In the genomic region with DNA sequence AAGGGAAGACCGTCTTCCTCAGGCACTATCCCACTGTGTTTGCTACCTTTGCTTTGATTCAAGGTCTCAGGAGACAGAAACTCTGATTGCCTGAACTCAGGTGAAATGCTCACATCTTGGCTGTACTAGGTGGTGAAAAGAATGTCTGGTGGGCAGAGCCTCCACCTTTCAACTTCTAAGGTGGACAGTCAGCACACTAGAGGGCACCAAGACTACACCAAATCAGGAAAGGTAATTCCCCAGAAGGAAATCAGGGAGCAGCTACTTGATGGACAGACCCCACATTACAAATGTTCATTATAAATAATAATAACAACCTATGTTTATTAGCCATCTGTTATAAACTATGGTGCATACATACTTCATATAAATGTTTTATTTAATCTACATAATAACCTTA, we compare ENCODE assay signal across 10 cellular contexts.
A peak's percentile ranks its signal among the peaks of the same experiment; 100 is the strongest.
DNase-seq lines count a peak whose midpoint lies in the region; ATAC-seq, FAIRE-seq and TF ChIP-seq lines count a peak whose summit lies in the region.
"Had no signal": no experiment of that assay in that cellular context is flagged by ENCODE, and none has a peak within 500 bp of the region (broad histone marks: within the 10 kb centered on the region; RNA-seq: fewer than 3 reads in every experiment).

No MANE protein-coding gene starts in this region.

- 74% methylated on average over 1 of the region's 1 CpG for WGBS in right cardiac atrium

- intact Hi-C loops in kidney (cut with DNase I) (no loop called here), right cardiac atrium (cut with DNase I) (no loop called here)

- ATAC-seq in right cardiac atrium (no peak), GM21360 (IDR thresholded peaks at IDR 0.05; ENCODE audit: unreplicated experiment) (no peak), HG03432 (IDR thresholded peaks at IDR 0.05; ENCODE audit: unreplicated experiment) (no peak)

- in situ Hi-C loops in astrocyte of the cerebellum (cut with HindIII; ENCODE audit: low sequenced_read_pairs) (no loop called here), KBM-7 (cut with MboI; ENCODE audit: low pct_unique_long_range_greater_than_20kb, low sequenced_read_pairs) (no loop called here)

- H3K27ac ChIP-seq in C4-2B (no peak overlapping the region), kidney (ENCODE audit: low read depth in 2 of 2, low read length in 2 of 2) (no peak overlapping the region), right cardiac atrium (ENCODE audit: low read length) (no peak overlapping the region)

- no peaks in the 10 kb centered on the region for H3K36me3 ChIP-seq in kidney (ENCODE audit: control insufficient read depth in 1 of 2, insufficient read depth in 2 of 2, low read length in 2 of 2)

- H3K4me1 ChIP-seq in kidney (ENCODE audit: control insufficient read depth in 1 of 2, insufficient read depth in 1 of 2, low read depth in 1 of 2, low read length in 2 of 2) (no peaks in the 10 kb centered on the region), right cardiac atrium (ENCODE audit: control insufficient read depth, insufficient read depth, low read length) (no peaks in the 10 kb centered on the region)

- H3K9me3 ChIP-seq in kidney (ENCODE audit: control insufficient read depth in 1 of 2, low read length in 2 of 2) (no peaks in the 10 kb centered on the region), right cardiac atrium (ENCODE audit: control insufficient read depth, low read length) (no peaks in the 10 kb centered on the region)

- TF ChIP-seq CTCF in C4-2B (conservative IDR thresholded peaks at IDR 0.05) = peak; percentile 22; the same call in 1 of the 2 replicates
- TF ChIP-seq CTCF in astrocyte of the cerebellum (IDR thresholded peaks at IDR 0.05; ENCODE audit: low read depth, low read length, missing control alignments) = peak; percentile 55
- TF ChIP-seq CTCF in kidney (IDR thresholded peaks at IDR 0.05; ENCODE audit: borderline replicate concordance, extremely low read depth, insufficient read depth) = peak; percentile 49

- DNase-seq in HTR-8/SVneo (ENCODE audit: insufficient read length, low spot score) (peak; percentile 17), astrocyte of the cerebellum (ENCODE audit: low read depth) (peak; percentile 22), kidney (no peak), KBM-7 (no peak), right cardiac atrium (no peak)
- DNase-seq: effector CD8-positive, alpha-beta T cell had no signal

- FAIRE-seq in HTR-8/SVneo (lab: Jason Lieb, UNC) (no peak), kidney (lab: Jason Lieb, UNC) (peak; percentile 27)
- FAIRE-seq: D721Med had no signal

- peaks cover 5% of the 10 kb centered on the region for H3K27me3 ChIP-seq in right cardiac atrium (ENCODE audit: control insufficient read depth, insufficient read depth)

- H3K4me3 ChIP-seq in astrocyte of the cerebellum (ENCODE audit: low read depth, low read length) = no peak overlapping the region
- H3K4me3 ChIP-seq in kidney (ENCODE audit: low read length in 2 of 2) = no peak overlapping the region
- no peak overlapping the region for H3K4me3 ChIP-seq in right cardiac atrium (ENCODE audit: low read length)

- H3K9ac ChIP-seq in kidney (ENCODE audit: low read length in 2 of 2) = no peak overlapping the region

Comparison
In these comparisons a context has a peak if more than half of its experiments do, and no peak if none do; other contexts are left out.
1. DNase-seq: peak in HTR-8/SVneo (single experiment) and astrocyte of the cerebellum (single experiment); none in kidney (single experiment), KBM-7 (single experiment) and right cardiac atrium (0 of 3).
2. Peak in every context shown above with its lines, with median percentiles within 50 percentile points of each other: CTCF ChIP-seq.